In the genomic region with DNA sequence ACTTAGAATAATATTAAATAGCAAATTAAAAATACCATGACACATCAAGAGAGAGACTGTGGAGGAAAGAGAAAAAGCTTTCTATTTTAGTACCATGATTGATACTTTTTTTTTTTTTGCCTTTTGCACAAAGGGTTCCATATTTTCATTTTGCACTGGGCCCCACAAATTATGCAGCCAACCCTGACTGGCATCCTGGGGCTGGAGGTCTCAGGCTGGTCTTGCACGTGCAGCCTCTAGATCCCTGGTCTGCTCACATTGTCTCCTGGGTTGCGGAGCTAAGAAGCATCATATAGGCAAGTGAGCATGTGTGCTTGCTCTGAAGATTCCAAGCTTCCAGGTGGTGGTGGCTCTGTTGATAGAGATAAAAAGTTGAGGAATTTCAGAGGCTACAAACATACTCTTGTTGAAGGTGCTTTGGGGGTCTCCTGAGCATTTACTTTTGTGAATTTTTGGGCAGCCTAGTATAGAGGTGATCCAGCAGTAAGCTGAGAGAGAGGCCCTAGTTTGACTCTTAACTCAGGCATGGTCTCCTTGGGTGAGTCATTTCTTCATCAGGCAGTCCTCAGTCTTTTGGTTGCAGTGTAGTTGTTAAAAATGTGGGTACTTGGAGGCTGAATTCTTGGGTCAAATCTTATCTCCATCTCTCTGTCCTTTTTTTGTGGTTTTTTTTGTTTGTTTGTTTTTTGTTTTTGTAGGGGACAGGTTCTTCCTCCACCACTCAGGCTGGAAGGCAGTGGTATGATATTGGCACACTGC, we compare ENCODE assay signal across 14 cellular contexts. TPM values are rescaled to one million over a fixed set of nuclear protein-coding genes. Genes with fewer than 3 reads are reported as not detected.
A peak's percentile ranks its signal among the peaks of the same experiment; 100 is the strongest.
DNase-seq lines count a peak whose midpoint lies in the region; ATAC-seq and TF ChIP-seq lines count a peak whose summit lies in the region.
"Had no signal": no experiment of that assay in that cellular context is flagged by ENCODE, and none has a peak within 500 bp of the region (broad histone marks: within the 10 kb centered on the region; RNA-seq: fewer than 3 reads in every experiment).

No MANE protein-coding gene starts in this region.

- H3K9me3 ChIP-seq in HAP-1, result no peaks in the 10 kb centered on the region
- H3K9me3 ChIP-seq: transverse colon had no signal

- no peak for TF ChIP-seq CTCF in foreskin fibroblast (IDR thresholded peaks at IDR 0.05; ENCODE audit: low read depth, low read length)

- H3K27me3 Mint-ChIP-seq in T-helper 1 cell treated with Interleukin-12 subunit alpha and Interleukin-12 subunit beta and Interleukin-4 antibody, amounts not matched to agents 30 μg/mL and 1 μg/mL, for 36 hours (ENCODE audit: low read depth), result no peaks in the 10 kb centered on the region

- peak overlapping the region; percentile 79 for H3K4me3 Mint-ChIP-seq in T-helper 1 cell treated with Interleukin-12 subunit alpha and Interleukin-12 subunit beta and Interleukin-4 antibody, amounts not matched to agents 30 μg/mL and 1 μg/mL, for 36 hours

- H3K4me1 Mint-ChIP-seq in T-helper 1 cell treated with Interleukin-12 subunit alpha and Interleukin-12 subunit beta and Interleukin-4 antibody, amounts not matched to agents 30 μg/mL and 1 μg/mL, for 36 hours (ENCODE audit: low read depth), result peaks cover 76% of the 10 kb centered on the region

- H3K4me1 ChIP-seq in HAP-1, result peaks cover 3% of the 10 kb centered on the region

- H3K36me3 Mint-ChIP-seq in T-helper 1 cell treated with Interleukin-12 subunit alpha and Interleukin-12 subunit beta and Interleukin-4 antibody, amounts not matched to agents 30 μg/mL and 1 μg/mL, for 36 hours (ENCODE audit: low read depth), result peaks cover 67% of the 10 kb centered on the region

- in situ Hi-C loops in HAP-1 (cut with MboI; ENCODE audit: low sequenced_read_pairs), result no loop called here

- peaks cover 6% of the 10 kb centered on the region for H3K36me3 ChIP-seq in HAP-1 (replicated peaks)
- H3K36me3 ChIP-seq: transverse colon had no signal

- DNase-seq in AG08395 (ENCODE audit: low spot score) (peak; percentile 30), GM03348 (ENCODE audit: low spot score) (peak; percentile 34), foreskin fibroblast (peak; percentile 52 to 73), HAP-1 (ENCODE audit: low spot score in 2 of 2) (no peak), Right ventricle myocardium superior (no peak)
- DNase-seq in activated CD8-positive, alpha-beta memory T cell treated with anti-CD3 and anti-CD28 coated beads for 24 hours, result no peak
- DNase-seq: activated CD4-positive, CD25-positive, alpha-beta regulatory T cell treated with anti-CD3 and anti-CD28 coated beads, Interleukin-2, amount 50 U/mL, for 72 hours; anterior cingulate cortex; effector CD8-positive, alpha-beta T cell; hippocampal formation; SIG-M5; transverse colon had no signal

- H3K4me3 ChIP-seq in foreskin fibroblast (ENCODE audit: low read depth in 1 of 2, low read length in 2 of 2) (no peak overlapping the region), HAP-1 (no peak overlapping the region)
- H3K4me3 ChIP-seq: transverse colon had no signal

- peak overlapping the region; percentile 96 for H3K27ac Mint-ChIP-seq in T-helper 1 cell treated with Interleukin-12 subunit alpha and Interleukin-12 subunit beta and Interleukin-4 antibody, amounts not matched to agents 30 μg/mL and 1 μg/mL, for 36 hours

- H3K27me3 ChIP-seq in HAP-1 (ENCODE audit: low read depth), result no peaks in the 10 kb centered on the region
- H3K27me3 ChIP-seq: transverse colon had no signal

- ATAC-seq in HG02759 (IDR thresholded peaks at IDR 0.05; ENCODE audit: unreplicated experiment), result no peak
- ATAC-seq in Right ventricle myocardium superior (ENCODE audit: poor library complexity), result no peak

- H3K9me3 Mint-ChIP-seq in T-helper 1 cell treated with Interleukin-12 subunit alpha and Interleukin-12 subunit beta and Interleukin-4 antibody, amounts not matched to agents 30 μg/mL and 1 μg/mL, for 36 hours, result no peaks in the 10 kb centered on the region

- intact Hi-C loops in Right ventricle myocardium superior (cut with DNase I), result no loop called here

RNA-seq across cellular contexts. Expression of gene SMAD3, which starts 31.3 kb away (rescaled TPM):
- 17.3 TPM for total RNA-seq in Right ventricle myocardium superior

Comparison
In these comparisons a context has a peak if more than half of its experiments do, and no peak if none do; other contexts are left out.
1. DNase-seq: peak in AG08395 (single experiment), GM03348 (single experiment) and foreskin fibroblast (2 of 2); none in HAP-1 (0 of 2), Right ventricle myocardium superior (single experiment) and activated CD8-positive, alpha-beta memory T cell treated with anti-CD3 and anti-CD28 coated beads for 24 hours (single experiment).